8 cellular contexts compared by ENCODE assay signal in genomic region chr12:47397664-47398281, GRCh38.
A peak's percentile ranks its signal among the peaks of the same experiment; 100 is the strongest.
DNase-seq lines count a peak whose midpoint lies in the region; TF ChIP-seq lines count a peak whose summit lies in the region.

No MANE protein-coding gene starts in this region.

- CTCF ChIA-PET in activated CD4-positive, alpha-beta memory T cell treated with anti-CD3 and anti-CD28 coated beads, Interleukin-2, amount 10 ng/mL, durations not matched to agents 7 days and 5 days (lab: Charles Lee), result interaction anchor here (0.5 to 5.3 kb wide), 51 partner anchors 9 to 1273 kb away, joined by 3 to 73 read pairs (median 4); partner anchors contain the start of genes AMIGO2 and PCED1B

- H3K27ac Mint-ChIP-seq in activated CD4-positive, alpha-beta memory T cell treated with anti-CD3 and anti-CD28 coated beads, Interleukin-2, amount 10 ng/mL, durations not matched to agents 7 days and 5 days, result peak overlapping the region; percentile 77

- no peaks in the 10 kb centered on the region for H3K27me3 Mint-ChIP-seq in activated CD4-positive, alpha-beta memory T cell treated with anti-CD3 and anti-CD28 coated beads, Interleukin-2, amount 10 ng/mL, durations not matched to agents 7 days and 5 days

- H3K4me3 Mint-ChIP-seq in activated CD4-positive, alpha-beta memory T cell treated with anti-CD3 and anti-CD28 coated beads, Interleukin-2, amount 10 ng/mL, durations not matched to agents 7 days and 5 days, result no peak overlapping the region

- peaks cover 23% of the 10 kb centered on the region for H3K36me3 Mint-ChIP-seq in activated CD4-positive, alpha-beta memory T cell treated with anti-CD3 and anti-CD28 coated beads, Interleukin-2, amount 10 ng/mL, durations not matched to agents 7 days and 5 days (ENCODE audit: low read depth)

- H3K4me3 ChIP-seq in skeletal muscle cell (ENCODE audit: low read depth, low read length), result no peak overlapping the region

- POLR2A ChIA-PET in activated CD4-positive, alpha-beta memory T cell treated with anti-CD3 and anti-CD28 coated beads, Interleukin-2, amount 10 ng/mL, durations not matched to agents 7 days and 5 days (lab: Charles Lee), result interaction anchor here (0.9 to 9.5 kb wide), 18 partner anchors 9 to 319 kb away, joined by 3 to 159 read pairs (median 6); partner anchors contain the start of genes AMIGO2, PCED1B and RPAP3

- H3K4me1 Mint-ChIP-seq in activated CD4-positive, alpha-beta memory T cell treated with anti-CD3 and anti-CD28 coated beads, Interleukin-2, amount 10 ng/mL, durations not matched to agents 7 days and 5 days, result peaks cover 69% of the 10 kb centered on the region

- TF ChIP-seq CTCF in GM20000 (IDR thresholded peaks at IDR 0.05; ENCODE audit: extremely low read depth, missing control alignments), result peak; percentile 44

- DNase-seq in Caki2 (ENCODE audit: low read depth) (peak; percentile 75), GM20000 (ENCODE audit: low spot score) (peak; percentile 16), MV-4-11 (lab: John Stamatoyannopoulos, UW) (peak; percentile 54), fibroblast of gingiva (ENCODE audit: low read depth) (peak; percentile 78), skeletal muscle cell (ENCODE audit: low read depth) (peak; percentile 34), T-helper 9 cell (no peak), Ammon's horn (ENCODE audit: low spot score) (no peak)
- peak; percentile 59 for DNase-seq in activated CD4-positive, alpha-beta memory T cell treated with anti-CD3 and anti-CD28 coated beads, Interleukin-2, amount 10 ng/mL, durations not matched to agents 7 days and 5 days

- H3K9me3 Mint-ChIP-seq in activated CD4-positive, alpha-beta memory T cell treated with anti-CD3 and anti-CD28 coated beads, Interleukin-2, amount 10 ng/mL, durations not matched to agents 7 days and 5 days, result peaks cover 11% of the 10 kb centered on the region

- in situ Hi-C loops in Caki2 (cut with HindIII; ENCODE audit: low pct_unique_long_range_greater_than_20kb, low sequenced_read_pairs), result no loop called here

Comparison
In these comparisons a context has a peak if more than half of its experiments do, and no peak if none do; other contexts are left out.
1. DNase-seq: peak in Caki2 (single experiment), GM20000 (single experiment), MV-4-11 (single experiment), activated CD4-positive, alpha-beta memory T cell treated with anti-CD3 and anti-CD28 coated beads, Interleukin-2, amount 10 ng/mL, durations not matched to agents 7 days and 5 days (single experiment), fibroblast of gingiva (single experiment) and skeletal muscle cell (single experiment); none in T-helper 9 cell (single experiment) and Ammon's horn (single experiment).